8 cellular contexts compared by ENCODE assay signal in the genomic region with DNA sequence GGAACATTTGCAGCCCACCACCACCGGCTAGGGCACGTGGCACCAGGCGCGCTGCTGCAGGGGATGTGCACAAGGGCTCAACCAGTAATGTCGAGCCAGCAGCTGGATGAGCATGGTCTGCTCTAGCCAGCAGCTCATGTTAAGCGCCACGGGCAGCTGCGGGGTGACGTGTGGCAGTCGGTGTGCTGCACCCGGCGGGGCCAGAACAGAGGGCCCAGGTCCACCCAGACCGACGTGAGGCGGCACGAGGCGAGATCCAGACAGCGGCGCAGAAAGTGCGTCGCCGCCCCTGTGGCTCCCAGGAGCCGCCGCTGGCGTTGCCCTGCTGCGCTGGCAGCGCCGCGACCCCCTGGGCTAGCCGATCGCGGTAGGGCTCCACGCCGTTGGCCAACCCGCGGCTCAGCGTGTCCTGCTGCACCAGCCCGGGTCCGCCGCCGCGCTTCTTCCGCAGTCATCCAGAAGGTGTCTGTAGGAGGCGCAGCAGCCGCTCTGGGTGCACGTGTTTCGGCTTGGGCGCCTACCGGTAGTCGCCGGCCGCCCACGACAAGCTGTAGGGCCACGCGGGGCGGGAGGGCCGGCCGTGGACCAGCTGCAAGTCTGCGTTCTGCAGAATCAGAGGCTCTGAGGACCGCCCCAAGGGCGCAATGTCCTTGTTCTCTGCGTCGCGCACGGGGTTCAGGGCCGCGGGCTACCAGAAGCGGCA. TPM values are rescaled to one million over a fixed set of nuclear protein-coding genes. Genes with fewer than 3 reads are reported as not detected.
DNase-seq lines count a peak whose midpoint lies in the region; ATAC-seq and TF ChIP-seq lines count a peak whose summit lies in the region.

No MANE protein-coding gene starts in this region.

- H3K4me1 Mint-ChIP-seq in MCF 10A (ENCODE audit: insufficient read depth, unreplicated experiment): peaks cover 6% of the 10 kb centered on the region
- H3K4me1 Mint-ChIP-seq in activated CD4-positive, alpha-beta T cell treated with anti-CD3 and anti-CD28 coated beads for 36 hours: peaks cover 8% of the 10 kb centered on the region

- no peaks in the 10 kb centered on the region for H3K27me3 Mint-ChIP-seq in MCF 10A (ENCODE audit: insufficient read depth, unreplicated experiment)
- peaks cover 22% of the 10 kb centered on the region for H3K27me3 Mint-ChIP-seq in activated CD4-positive, alpha-beta T cell treated with anti-CD3 and anti-CD28 coated beads for 36 hours

- no peak for TF ChIP-seq POLR2A in breast epithelium (IDR thresholded peaks at IDR 0.05)

- ATAC-seq in activated CD4-positive, alpha-beta T cell treated with anti-CD3 and anti-CD28 coated beads for 36 hours: peak; percentile 79

- WGBS in mesendoderm (ENCODE audit: extremely low coverage, insufficient coverage, low lambda C conversion rate): no CpG with 5 or more reads among the region's 68 CpGs

- TF ChIP-seq CTCF in breast epithelium (IDR thresholded peaks at IDR 0.05): peak in 2 of 3 donors; percentile 30 to 41
- TF ChIP-seq CTCF in MCF 10A (IDR thresholded peaks at IDR 0.05; ENCODE audit: unreplicated experiment): no peak
- peak in 49 of 56 donors; percentile 9 to 56 (median 38) for TF ChIP-seq CTCF in dorsolateral prefrontal cortex (IDR thresholded peaks at IDR 0.05 in 54 of 56, conservative IDR thresholded peaks at IDR 0.05 in 2 of 56; ENCODE audit: low read depth in 1 of 56, partially characterized antibody in 56 of 56)

- no peak overlapping the region for H2BK15ac ChIP-seq in mesendoderm (replicated peaks; ENCODE audit: low read depth)

- CTCF ChIA-PET in MCF 10A (lab: Yijun Ruan, JAX): interaction anchor here (0.6 to 5.7 kb wide), 27 partner anchors 8 to 421 kb away, joined by 3 to 60 read pairs (median 5); a partner anchor contains a TSS
- CTCF ChIA-PET in activated CD4-positive, alpha-beta T cell treated with anti-CD3 and anti-CD28 coated beads for 36 hours (lab: Charles Lee): interaction anchor here (0.7 to 4.5 kb wide), 15 partner anchors 11 to 147 kb away, joined by 3 to 51 read pairs (median 6); a partner anchor contains a TSS

- no peaks in the 10 kb centered on the region for H3K9me3 ChIP-seq in breast epithelium

- H3K23ac ChIP-seq in mesendoderm (ENCODE audit: low read length): peak overlapping the region; percentile 15

- H3K79me2 ChIP-seq in mesendoderm (ENCODE audit: control insufficient read depth, insufficient read depth, low read length): no peaks in the 10 kb centered on the region

- H3K56ac ChIP-seq in mesendoderm (ENCODE audit: low read length): peak overlapping the region; percentile 89

- no peak overlapping the region for H2AK5ac ChIP-seq in mesendoderm (ENCODE audit: low read length)

- H3K4me1 ChIP-seq in breast epithelium: peaks cover 0 to 4% of the 10 kb centered on the region in 2 donors
- H3K4me1 ChIP-seq in mesendoderm (ENCODE audit: control insufficient read depth, low read depth, low read length): peaks cover 5% of the 10 kb centered on the region

- peak overlapping the region; percentile 51 for H3K4me2 ChIP-seq in mesendoderm (ENCODE audit: low read length)

- DNase-seq in breast epithelium (ENCODE audit: low spot score in 2 of 2) (peak; percentile 32 to 67), MCF 10A (ENCODE audit: unreplicated experiment) (no peak), dorsolateral prefrontal cortex (peak in 7 of 10 donors; percentile 55 to 73 (median 64)), mesendoderm (peak; percentile 77), SHP77 (lab: John Stamatoyannopoulos, UW) (no peak), NCI-H510A (lab: John Stamatoyannopoulos, UW) (no peak)
- DNase-seq in activated CD4-positive, alpha-beta T cell treated with anti-CD3 and anti-CD28 coated beads for 36 hours: peak; percentile 84
- DNase-seq in stimulated activated CD8-positive, alpha-beta memory T cell treated with anti-CD3 and anti-CD28 coated beads, Interleukin-12 subunit alpha, Interleukin-12 subunit beta, amount 100 ng/mL, for 4 hours (ENCODE audit: low read depth): peak; percentile 45

- H3K36me3 Mint-ChIP-seq in MCF 10A (ENCODE audit: insufficient read depth, unreplicated experiment): no peaks in the 10 kb centered on the region
- peaks cover 3% of the 10 kb centered on the region for H3K36me3 Mint-ChIP-seq in activated CD4-positive, alpha-beta T cell treated with anti-CD3 and anti-CD28 coated beads for 36 hours (ENCODE audit: low read depth)

- no peak overlapping the region for H2BK5ac ChIP-seq in mesendoderm (ENCODE audit: low read length)

- H3K9ac ChIP-seq in mesendoderm (ENCODE audit: low read length): peak overlapping the region; percentile 65

- H2BK120ac ChIP-seq in mesendoderm (ENCODE audit: low read depth, low read length): no peak overlapping the region

- intact Hi-C loops in breast epithelium (cut with DNase I; ENCODE audit: low total_unique reads) (no loop called here), MCF 10A (cut with micrococcal nuclease) (no loop called here), dorsolateral prefrontal cortex (cut with DNase I) (loop anchor here (5.0 to 10.0 kb wide), 3 partner anchors 116 to 149 kb away; a partner anchor contains a TSS)
- intact Hi-C loops in activated CD4-positive, alpha-beta T cell treated with anti-CD3 and anti-CD28 coated beads for 36 hours (cut with DNase I, micrococcal nuclease): loop anchor here in 1 of 2 experiments (1.0 kb wide), 1 partner anchor 26 kb away; a partner anchor contains a TSS

- no peaks in the 10 kb centered on the region for H3K79me1 ChIP-seq in mesendoderm (ENCODE audit: low read length)

- H3K9me3 Mint-ChIP-seq in MCF 10A (ENCODE audit: unreplicated experiment): no peaks in the 10 kb centered on the region
- no peaks in the 10 kb centered on the region for H3K9me3 Mint-ChIP-seq in activated CD4-positive, alpha-beta T cell treated with anti-CD3 and anti-CD28 coated beads for 36 hours (ENCODE audit: low read depth)

- H3K4me3 Mint-ChIP-seq in MCF 10A (ENCODE audit: unreplicated experiment): no peak overlapping the region
- no peak overlapping the region for H3K4me3 Mint-ChIP-seq in activated CD4-positive, alpha-beta T cell treated with anti-CD3 and anti-CD28 coated beads for 36 hours

- H4K8ac ChIP-seq in mesendoderm (ENCODE audit: low read depth, low read length): no peak overlapping the region

- BruUV-seq in MCF 10A (replicated peaks; lab: Mats Ljungman, UMichigan): no TSS peak

- POLR2A ChIA-PET in MCF 10A (lab: Yijun Ruan, JAX): interaction anchor here (0.6 to 3.9 kb wide), 5 partner anchors 8 to 147 kb away, joined by 3 to 20 read pairs (median 3); a partner anchor contains a TSS
- POLR2A ChIA-PET in activated CD4-positive, alpha-beta T cell treated with anti-CD3 and anti-CD28 coated beads for 36 hours (lab: Charles Lee): interaction anchor here (0.5 to 0.7 kb wide), 3 partner anchors 45 to 267 kb away, joined by 3 to 8 read pairs (median 3); no protein-coding TSS in a partner anchor

- H3K4ac ChIP-seq in mesendoderm (ENCODE audit: low read depth, low read length): no peak overlapping the region

- no peaks in the 10 kb centered on the region for H3K36me3 ChIP-seq in breast epithelium
- H3K36me3 ChIP-seq in mesendoderm (ENCODE audit: control insufficient read depth, insufficient read depth, low read length): no peaks in the 10 kb centered on the region

- no peak overlapping the region for H4K5ac ChIP-seq in mesendoderm (ENCODE audit: low read length)

- H3K27ac Mint-ChIP-seq in MCF 10A (ENCODE audit: low read depth, unreplicated experiment): no peak overlapping the region
- no peak overlapping the region for H3K27ac Mint-ChIP-seq in activated CD4-positive, alpha-beta T cell treated with anti-CD3 and anti-CD28 coated beads for 36 hours

- H3K27me3 ChIP-seq in breast epithelium (peaks cover 0 to 4% of the 10 kb centered on the region in 2 donors), dorsolateral prefrontal cortex (peaks cover 0 to 12% (median 0%) of the 10 kb centered on the region in 45 donors), mesendoderm (ENCODE audit: insufficient read depth, low read length, poor library complexity) (peaks cover 6% of the 10 kb centered on the region)

- no peak overlapping the region for H3K18ac ChIP-seq in mesendoderm (ENCODE audit: low read length)

- H3K27ac ChIP-seq in breast epithelium: no peak overlapping the region
- H3K27ac ChIP-seq in dorsolateral prefrontal cortex: peak overlapping the region in 20 of 59 donors; percentile 3 to 81 (median 51)
- H3K27ac ChIP-seq in mesendoderm (ENCODE audit: low read depth, low read length): no peak overlapping the region

- H3K4me3 ChIP-seq in breast epithelium (peak overlapping the region; percentile 32 to 65 (median 48)), dorsolateral prefrontal cortex (peak overlapping the region; percentile 26 to 70 (median 50)), mesendoderm (ENCODE audit: low read length) (no peak overlapping the region)

RNA-seq across cellular contexts. Expression of a gene that starts 4.6 kb away (rescaled TPM):
- under 1 TPM in 1 of 3 donors, not detected in 2; 0.44 TPM for total RNA-seq in breast epithelium
- 0.26 and 0.27 TPM in 2 replicates for total RNA-seq in MCF 10A (2022)
- total RNA-seq in activated CD4-positive, alpha-beta T cell treated with anti-CD3 and anti-CD28 coated beads for 36 hours: under 1 TPM in 1 of 2 experiments, not detected in 1; 0.21 TPM
- total RNA-seq in dorsolateral prefrontal cortex: 1 to 10 TPM in 16 of 120 experiments, under 1 TPM in 35, not detected in 69; 0.41 to 2.6 (median 0.69) TPM
- polyA plus RNA-seq in mesendoderm (2013, experiment 1 of 2): not detected
- 0.03 TPM for polyA plus RNA-seq in mesendoderm (2013, experiment 2 of 2)

RNA-seq across cellular contexts. Expression of a gene that starts 10.8 kb away (rescaled TPM):
- total RNA-seq in breast epithelium (10 to 100 TPM; 17.3 to 23.7 (median 21.6) TPM), MCF 10A (2022) (21.5 and 32.8 TPM in 2 replicates), dorsolateral prefrontal cortex (10 to 100 TPM; 19.4 to 39.6 (median 27.9) TPM)
- 10 to 100 TPM; 21.3 to 22.4 TPM for total RNA-seq in activated CD4-positive, alpha-beta T cell treated with anti-CD3 and anti-CD28 coated beads for 36 hours
- 6.8 TPM for polyA plus RNA-seq in mesendoderm (2013, experiment 1 of 2)
- 6.9 TPM for polyA plus RNA-seq in mesendoderm (2013, experiment 2 of 2)

RNA-seq across cellular contexts. Expression of a gene that starts 25.6 kb away (rescaled TPM):
- total RNA-seq in breast epithelium (10 to 100 TPM; 27.5 to 41.3 (median 34.9) TPM), MCF 10A (2022) (26.0 and 26.7 TPM in 2 replicates), dorsolateral prefrontal cortex (10 to 100 TPM; 19.3 to 37.9 (median 27.8) TPM)
- total RNA-seq in activated CD4-positive, alpha-beta T cell treated with anti-CD3 and anti-CD28 coated beads for 36 hours: 10 to 100 TPM; 18.6 to 20.1 TPM
- polyA plus RNA-seq in mesendoderm (2013, experiment 1 of 2): 8.0 TPM
- 9.1 TPM for polyA plus RNA-seq in mesendoderm (2013, experiment 2 of 2)

RNA-seq across cellular contexts. Expression of a gene that starts 30.7 kb away (rescaled TPM):
- total RNA-seq in breast epithelium (100 to 1,000 TPM; 471 to 569 (median 490) TPM), MCF 10A (2022) (395 and 505 TPM in 2 replicates), dorsolateral prefrontal cortex (100 to 1,000 TPM; 134 to 326 (median 235) TPM)
- total RNA-seq in activated CD4-positive, alpha-beta T cell treated with anti-CD3 and anti-CD28 coated beads for 36 hours: 100 to 1,000 TPM; 632 to 670 TPM
- 600 TPM for polyA plus RNA-seq in mesendoderm (2013, experiment 1 of 2)
- 594 TPM for polyA plus RNA-seq in mesendoderm (2013, experiment 2 of 2)

Comparison
In these comparisons a context has a peak if more than half of its experiments do, and no peak if none do; other contexts are left out.
1. DNase-seq: peak in breast epithelium (2 of 2), activated CD4-positive, alpha-beta T cell treated with anti-CD3 and anti-CD28 coated beads for 36 hours (single experiment), dorsolateral prefrontal cortex (7 of 10), mesendoderm (single experiment) and stimulated activated CD8-positive, alpha-beta memory T cell treated with anti-CD3 and anti-CD28 coated beads, Interleukin-12 subunit alpha, Interleukin-12 subunit beta, amount 100 ng/mL, for 4 hours (single experiment); none in MCF 10A (single experiment), SHP77 (0 of 2) and NCI-H510A (single experiment).
2. intact Hi-C loops: an anchor here in dorsolateral prefrontal cortex (5.0 to 10.0 kb wide); none called in breast epithelium and MCF 10A.